Comparison of ENCODE assay signal across 8 cellular contexts in genomic region chr20:46174469-46175126, GRCh38. TPM values are rescaled to one million over a fixed set of nuclear protein-coding genes. Genes with fewer than 3 reads are reported as not detected.
A peak's percentile ranks its signal among the peaks of the same experiment; 100 is the strongest.
DNase-seq lines count a peak whose midpoint lies in the region; ATAC-seq lines count a peak whose summit lies in the region.

No MANE protein-coding gene starts in this region.

- in situ Hi-C loops in Caki2 (cut with HindIII; ENCODE audit: low pct_unique_long_range_greater_than_20kb, low sequenced_read_pairs) = no loop called here

- DNase-seq in Caki2 (ENCODE audit: low read depth) = peak; percentile 28
- DNase-seq in NCI-H146 (lab: John Stamatoyannopoulos, UW) = peak; percentile 81
- DNase-seq in activated CD4-positive, alpha-beta T cell treated with anti-CD3 and anti-CD28 coated beads, Interleukin-2, amount 50 U/mL, for 4 hours = peak; percentile 64 to 65
- DNase-seq in effector CD4-positive, alpha-beta T cell = peak; percentile 65
- peak; percentile 38 for DNase-seq in medulla oblongata (ENCODE audit: extremely low spot score)
- DNase-seq in stimulated activated CD8-positive, alpha-beta memory T cell treated with anti-CD3 and anti-CD28 coated beads, Interleukin-2, amount 100 ng/mL, for 1 hour (ENCODE audit: low read depth in 2 of 2) = peak; percentile 20 to 43
- DNase-seq in NCI-H1105 (lab: John Stamatoyannopoulos, UW) = no peak

- ATAC-seq in HG02981 (IDR thresholded peaks at IDR 0.05; ENCODE audit: unreplicated experiment) = no peak

RNA-seq across cellular contexts. Expression of gene CD40, which starts 56.5 kb away (rescaled TPM):
- total RNA-seq in Caki2 (2014; rRNA removed; shearing (Covaris generic); ENCODE audit: low replicate concordance) = 24.1 and 29.9 TPM in 2 replicates
